ENCODE assay signal across 10 cellular contexts in genomic region chr11:64675417-64676252, GRCh38. TPM values are rescaled to one million over a fixed set of nuclear protein-coding genes. Genes with fewer than 3 reads are reported as not detected.
A peak's percentile ranks its signal among the peaks of the same experiment; 100 is the strongest.
DNase-seq lines count a peak whose midpoint lies in the region; ATAC-seq and TF ChIP-seq lines count a peak whose summit lies in the region.
"Had no signal": no experiment of that assay in that cellular context is flagged by ENCODE, and none has a peak within 500 bp of the region (broad histone marks: within the 10 kb centered on the region; RNA-seq: fewer than 3 reads in every experiment).

No MANE protein-coding gene starts in this region.

- CTCF ChIA-PET in MCF 10A (lab: Yijun Ruan, JAX), result interaction anchor here (0.7 to 5.0 kb wide), 7 partner anchors 11 to 226 kb away, joined by 3 to 30 read pairs (median 8); no protein-coding TSS in a partner anchor
- CTCF ChIA-PET in activated naive CD4-positive, alpha-beta T cell treated with anti-CD3 and anti-CD28 coated beads, Interleukin-2, amount 10 ng/mL, durations not matched to agents 7 days and 5 days (lab: Charles Lee), result interaction anchor here (1.1 to 1.5 kb wide), 3 partner anchors 14 to 228 kb away, joined by 3 read pairs; no protein-coding TSS in a partner anchor

- H3K4me1 ChIP-seq in breast epithelium, result no peaks in the 10 kb centered on the region

- H3K27ac ChIP-seq in breast epithelium, result no peak overlapping the region

- peaks cover 6% of the 10 kb centered on the region for H3K4me1 Mint-ChIP-seq in MCF 10A (ENCODE audit: insufficient read depth, unreplicated experiment)
- H3K4me1 Mint-ChIP-seq in activated naive CD4-positive, alpha-beta T cell treated with anti-CD3 and anti-CD28 coated beads, Interleukin-2, amount 10 ng/mL, durations not matched to agents 7 days and 5 days, result no peaks in the 10 kb centered on the region

- H3K27me3 Mint-ChIP-seq in MCF 10A (ENCODE audit: insufficient read depth, unreplicated experiment), result peaks cover 89% of the 10 kb centered on the region
- peaks cover 79% of the 10 kb centered on the region for H3K27me3 Mint-ChIP-seq in activated naive CD4-positive, alpha-beta T cell treated with anti-CD3 and anti-CD28 coated beads, Interleukin-2, amount 10 ng/mL, durations not matched to agents 7 days and 5 days

- no peak for TF ChIP-seq CTCF in MCF 10A (IDR thresholded peaks at IDR 0.05; ENCODE audit: unreplicated experiment)
- no peak for TF ChIP-seq CTCF in breast epithelium (IDR thresholded peaks at IDR 0.05)

- peaks cover 0 to 14% of the 10 kb centered on the region in 2 donors for H3K27me3 ChIP-seq in breast epithelium

- DNase-seq in MCF 10A (ENCODE audit: unreplicated experiment), result peak; percentile 61
- no peak for DNase-seq in breast epithelium (ENCODE audit: low spot score in 2 of 2)
- DNase-seq in anterior cingulate cortex (lab: John Stamatoyannopoulos, UW), result peak in 49 of 58 donors; percentile 28 to 85 (median 62)
- DNase-seq in kidney tubule cell (ENCODE audit: low spot score), result peak; percentile 57
- no peak for DNase-seq in activated naive CD4-positive, alpha-beta T cell treated with anti-CD3 and anti-CD28 coated beads, Interleukin-2, amount 10 ng/mL, durations not matched to agents 7 days and 5 days
- DNase-seq in NCI-H2196 (lab: John Stamatoyannopoulos, UW; ENCODE audit: unreplicated experiment), result no peak

- no peak overlapping the region for H3K27ac Mint-ChIP-seq in MCF 10A (ENCODE audit: low read depth, unreplicated experiment)
- no peak overlapping the region for H3K27ac Mint-ChIP-seq in activated naive CD4-positive, alpha-beta T cell treated with anti-CD3 and anti-CD28 coated beads, Interleukin-2, amount 10 ng/mL, durations not matched to agents 7 days and 5 days
- H3K27ac Mint-ChIP-seq: T-helper 1 cell treated with Interleukin-12 subunit alpha and Interleukin-12 subunit beta and Interleukin-4 antibody, amounts not matched to agents 30 μg/mL and 1 μg/mL, for 36 hours had no signal

- BruUV-seq in MCF 10A (replicated peaks; lab: Mats Ljungman, UMichigan), result no TSS peak

- no peaks in the 10 kb centered on the region for H3K9me3 Mint-ChIP-seq in MCF 10A (ENCODE audit: unreplicated experiment)
- no peaks in the 10 kb centered on the region for H3K9me3 Mint-ChIP-seq in activated naive CD4-positive, alpha-beta T cell treated with anti-CD3 and anti-CD28 coated beads, Interleukin-2, amount 10 ng/mL, durations not matched to agents 7 days and 5 days
- H3K9me3 Mint-ChIP-seq: nephron; T-helper 1 cell treated with Interleukin-12 subunit alpha and Interleukin-12 subunit beta and Interleukin-4 antibody, amounts not matched to agents 30 μg/mL and 1 μg/mL, for 36 hours had no signal

- no peak for ATAC-seq in HG02852 (IDR thresholded peaks at IDR 0.05; ENCODE audit: unreplicated experiment)
- ATAC-seq in HG03442 (IDR thresholded peaks at IDR 0.05; ENCODE audit: unreplicated experiment), result no peak

- POLR2A ChIA-PET in MCF 10A (lab: Yijun Ruan, JAX), result interaction anchor here (0.6 to 1.2 kb wide), 3 partner anchors 8 to 227 kb away, joined by 3 to 4 read pairs (median 3); no protein-coding TSS in a partner anchor

- no peaks in the 10 kb centered on the region for H3K36me3 Mint-ChIP-seq in MCF 10A (ENCODE audit: insufficient read depth, unreplicated experiment)
- no peaks in the 10 kb centered on the region for H3K36me3 Mint-ChIP-seq in activated naive CD4-positive, alpha-beta T cell treated with anti-CD3 and anti-CD28 coated beads, Interleukin-2, amount 10 ng/mL, durations not matched to agents 7 days and 5 days

- no peak overlapping the region for H3K4me3 ChIP-seq in breast epithelium

- intact Hi-C loops in MCF 10A (cut with micrococcal nuclease) (no loop called here), breast epithelium (cut with DNase I; ENCODE audit: low total_unique reads) (no loop called here)

- H3K4me3 Mint-ChIP-seq in MCF 10A (ENCODE audit: unreplicated experiment), result no peak overlapping the region
- no peak overlapping the region for H3K4me3 Mint-ChIP-seq in activated naive CD4-positive, alpha-beta T cell treated with anti-CD3 and anti-CD28 coated beads, Interleukin-2, amount 10 ng/mL, durations not matched to agents 7 days and 5 days
- H3K4me3 Mint-ChIP-seq: nephron; T-helper 1 cell treated with Interleukin-12 subunit alpha and Interleukin-12 subunit beta and Interleukin-4 antibody, amounts not matched to agents 30 μg/mL and 1 μg/mL, for 36 hours had no signal

- no peaks in the 10 kb centered on the region for H3K36me3 ChIP-seq in breast epithelium

- no peak for TF ChIP-seq POLR2A in breast epithelium (IDR thresholded peaks at IDR 0.05)

- no peaks in the 10 kb centered on the region for H3K9me3 ChIP-seq in breast epithelium

RNA-seq across cellular contexts. Expression of gene NRXN2, which starts 47.4 kb away (rescaled TPM):
- total RNA-seq in MCF 10A (2022) (not detected in 2 replicates), breast epithelium (1 to 10 TPM; 1.8 to 4.3 (median 3.5) TPM)

Comparison
In these comparisons a context has a peak if more than half of its experiments do, and no peak if none do; other contexts are left out.
1. DNase-seq: peak in MCF 10A (single experiment), anterior cingulate cortex (49 of 58) and kidney tubule cell (single experiment); none in breast epithelium (0 of 2), activated naive CD4-positive, alpha-beta T cell treated with anti-CD3 and anti-CD28 coated beads, Interleukin-2, amount 10 ng/mL, durations not matched to agents 7 days and 5 days (single experiment) and NCI-H2196 (single experiment).